20 cellular contexts compared by ENCODE assay signal in genomic region chr6:154522576-154522975, GRCh38. TPM values are rescaled to one million over a fixed set of nuclear protein-coding genes. Genes with fewer than 3 reads are reported as not detected.
"Had no signal": no experiment of that assay in that cellular context is flagged by ENCODE, and none has a peak within 500 bp of the region (broad histone marks: within the 10 kb centered on the region; RNA-seq: fewer than 3 reads in every experiment).

No MANE protein-coding gene starts in this region.

- H3K36me3 ChIP-seq: esophagus squamous epithelium, gastroesophageal sphincter, neutrophil, spleen, tibial nerve, upper lobe of right lung, vagina had no signal

- ATAC-seq: gastroesophageal sphincter; left lobe of liver; naive thymus-derived CD8-positive, alpha-beta T cell; sciatic nerve; stimulated activated memory B cell treated with anti-CD40 and anti-IgM and Interleukin-4, amounts not matched to agents 10 μg/mL and 1 μg/mL and 100 μg/mL, for 72 hours; stimulated activated naive CD8-positive, alpha-beta T cell treated with anti-CD3 and anti-CD28 coated beads, Interleukin-15, amount 100 ng/mL, for 72 hours; upper lobe of right lung had no signal

- H3K27ac ChIP-seq: esophagus squamous epithelium, gastroesophageal sphincter, neutrophil, spleen, testis, tibial nerve, upper lobe of right lung, vagina had no signal

- H3K9me3 ChIP-seq: esophagus squamous epithelium, gastroesophageal sphincter, neutrophil, spleen, testis, tibial nerve, upper lobe of right lung, vagina had no signal

- H3K4me1 ChIP-seq: esophagus squamous epithelium, gastroesophageal sphincter, spleen, testis, tibial nerve, upper lobe of right lung, vagina had no signal

- H3K4me3 ChIP-seq: esophagus squamous epithelium, gastroesophageal sphincter, spleen, testis, tibial nerve, upper lobe of right lung, vagina had no signal

- DNase-seq: esophagus squamous epithelium; foreskin fibroblast; glutamatergic neuron; islet precursor cell; mammary epithelial cell; naive thymus-derived CD8-positive, alpha-beta T cell; spleen; stimulated activated CD4-positive, alpha-beta T cell treated with anti-CD3 and anti-CD28 coated beads, Interleukin-15, amount 100 ng/mL, for 24 hours; stimulated activated CD4-positive, alpha-beta T cell treated with anti-CD3 and anti-CD28 coated beads, Interleukin-1b, Interleukin-23, amount 100 ng/mL, for 48 hours; stimulated activated CD4-positive, alpha-beta T cell treated with anti-CD3 and anti-CD28 coated beads, Interleukin-4, amount 100 ng/mL, for 24 hours; stimulated activated naive CD8-positive, alpha-beta T cell treated with anti-CD3 and anti-CD28 coated beads, Interleukin-15, amount 100 ng/mL, for 72 hours; testis; upper lobe of right lung had no signal

- H3K27me3 ChIP-seq: esophagus squamous epithelium, gastroesophageal sphincter, neutrophil, spleen, testis, tibial nerve, upper lobe of right lung, vagina had no signal

RNA-seq across cellular contexts. Expression of gene CNKSR3, which starts 12.1 kb away (rescaled TPM):
- total RNA-seq: naive thymus-derived CD8-positive, alpha-beta T cell had no signal
